ENCODE assay signal across 12 cellular contexts in the genomic region with DNA sequence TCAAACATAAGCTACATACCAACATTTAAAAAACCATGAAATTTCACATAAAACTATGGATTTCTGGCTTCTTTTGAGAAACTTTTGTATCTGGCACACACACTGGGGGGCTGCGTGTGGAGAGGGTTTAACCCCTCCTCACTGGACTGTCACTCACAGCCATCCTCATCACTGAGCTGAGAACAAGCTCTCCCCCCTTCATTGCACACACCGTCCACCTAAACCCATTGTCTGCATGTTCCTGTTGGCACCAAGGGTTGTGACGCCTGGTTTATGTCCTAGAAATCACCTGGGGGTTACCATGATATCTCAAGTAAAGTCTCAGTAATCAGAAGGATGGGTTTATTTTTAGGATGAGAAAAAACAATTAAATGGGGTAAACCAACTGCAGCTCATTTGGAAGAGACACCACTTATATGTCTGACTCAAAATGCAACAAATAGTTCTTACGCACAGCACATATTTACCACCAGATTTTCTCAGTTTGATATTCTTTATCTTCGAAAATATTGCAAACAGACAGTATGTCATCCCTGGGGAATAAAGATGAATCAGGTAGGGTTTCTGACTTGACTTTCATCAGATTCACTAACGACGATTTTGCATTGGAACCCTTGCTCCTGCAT.
"Had no signal": no experiment of that assay in that cellular context is flagged by ENCODE, and none has a peak within 500 bp of the region (broad histone marks: within the 10 kb centered on the region; RNA-seq: fewer than 3 reads in every experiment).

No MANE protein-coding gene starts in this region.

- H3K36me3 ChIP-seq: gastrocnemius medialis, heart left ventricle, ovary, tibial nerve, WERI-Rb-1 had no signal

- H3K27me3 ChIP-seq: gastrocnemius medialis, heart left ventricle, ovary, tibial nerve had no signal

- H3K9me3 ChIP-seq: ovary had no signal

- H3K4me3 ChIP-seq: gastrocnemius medialis, heart left ventricle, ovary, tibial nerve had no signal

- DNase-seq: activated CD4-positive, alpha-beta memory T cell treated with anti-CD3 and anti-CD28 coated beads for 36 hours; activated CD4-positive, alpha-beta T cell treated with anti-CD3 and anti-CD28 coated beads for 36 hours; activated CD8-positive, alpha-beta memory T cell treated with anti-CD3 and anti-CD28 coated beads, Interleukin-2, amount 10 ng/mL, durations not matched to agents 7 days and 5 days; activated naive CD4-positive, alpha-beta T cell treated with anti-CD3 and anti-CD28 coated beads, Interleukin-2, amount 50 U/mL, for 16 hours; activated T-cell treated with anti-CD3 and anti-CD28 coated beads, Interleukin-2, amount 50 U/mL, for 1 hour; gastrocnemius medialis; heart left ventricle; ovary; stimulated activated CD4-positive, alpha-beta T cell treated with anti-CD3 and anti-CD28 coated beads, Interleukin-1b, Interleukin-23, amount 100 ng/mL, for 48 hours; stimulated activated naive CD4-positive, alpha-beta T cell; WERI-Rb-1 had no signal

- H3K27ac ChIP-seq: gastrocnemius medialis, heart left ventricle, ovary, tibial nerve, WERI-Rb-1 had no signal

- ATAC-seq: activated CD4-positive, alpha-beta T cell treated with anti-CD3 and anti-CD28 coated beads for 36 hours; activated CD8-positive, alpha-beta memory T cell treated with anti-CD3 and anti-CD28 coated beads, Interleukin-2, amount 10 ng/mL, durations not matched to agents 7 days and 5 days; gastrocnemius medialis; heart left ventricle had no signal

- H3K4me1 ChIP-seq: gastrocnemius medialis, tibial nerve had no signal
